ENCODE assay signal across 12 cellular contexts in the genomic region with DNA sequence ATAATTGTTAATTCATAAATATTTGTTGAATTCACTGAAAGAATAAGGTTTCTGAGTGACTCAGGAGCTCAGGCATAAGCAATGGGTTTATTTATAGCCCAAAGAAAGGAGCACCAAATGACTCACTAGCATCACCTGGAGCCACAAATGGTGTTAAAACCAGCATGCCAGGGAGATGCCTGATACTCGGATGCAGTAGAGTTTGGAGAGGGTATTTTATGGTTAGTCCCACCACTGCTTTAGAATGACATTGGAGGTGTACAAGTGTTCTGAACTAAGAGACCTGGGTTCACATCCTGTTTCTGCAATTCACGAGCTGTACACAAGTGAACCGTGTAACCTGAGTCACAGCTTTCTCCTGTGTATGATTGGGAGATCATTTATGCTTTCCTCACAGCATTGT. TPM values are rescaled to one million over a fixed set of nuclear protein-coding genes. Genes with fewer than 3 reads are reported as not detected.
DNase-seq lines count a peak whose midpoint lies in the region; ATAC-seq, FAIRE-seq and TF ChIP-seq lines count a peak whose summit lies in the region.
"Had no signal": no experiment of that assay in that cellular context is flagged by ENCODE, and none has a peak within 500 bp of the region (broad histone marks: within the 10 kb centered on the region; RNA-seq: fewer than 3 reads in every experiment).

No MANE protein-coding gene starts in this region.

- ATAC-seq in GM18907 (IDR thresholded peaks at IDR 0.05; ENCODE audit: unreplicated experiment), result peak; percentile 47
- ATAC-seq in HG02852 (IDR thresholded peaks at IDR 0.05; ENCODE audit: unreplicated experiment), result peak; percentile 63
- peak; percentile 75 for ATAC-seq in GM12878
- no peak for ATAC-seq in HG03196 (IDR thresholded peaks at IDR 0.05; ENCODE audit: unreplicated experiment)

- peak overlapping the region; percentile 34 for H2AFZ ChIP-seq in GM12878 (ENCODE audit: control insufficient read depth, low read depth, low read length)

- in situ Hi-C loops in GM12878 (cut with MboI), result loop anchor here (5.0 to 10.0 kb wide), 4 partner anchors 160 to 482 kb away; no protein-coding TSS in a partner anchor

- H3K27me3 ChIP-seq in GM12878 (replicated peaks in 1 of 2; ENCODE audit: control insufficient read depth in 2 of 2, insufficient read depth in 2 of 2, low read length in 1 of 2) (no peaks in the 10 kb centered on the region), left ventricle myocardium inferior (ENCODE audit: low read depth) (peaks cover 18% of the 10 kb centered on the region)

- CTCF ChIA-PET in GM12878 (lab: Yijun Ruan, JAX), result interaction anchor here (0.6 to 9.1 kb wide), 17 partner anchors 13 to 497 kb away, joined by 3 to 124 read pairs (median 4); no protein-coding TSS in a partner anchor

- H3K36me3 ChIP-seq in GM12878 (ENCODE audit: control insufficient read depth in 2 of 2, insufficient read depth in 2 of 2, low read length in 1 of 2) (no peaks in the 10 kb centered on the region), left ventricle myocardium inferior (no peaks in the 10 kb centered on the region)

- 0% methylated on average over 3 of the region's 3 CpGs for WGBS in GM12878 (ENCODE audit: insufficient coverage, insufficient replicate concordance, low lambda C conversion rate, missing lambda C conversion rate)

- TF ChIP-seq CTCF in GM12878 (IDR thresholded peaks at IDR 0.05 in 2 of 3, conservative IDR thresholded peaks at IDR 0.05 in 1 of 3; ENCODE audit: control insufficient read depth in 2 of 3, extremely low read depth in 1 of 3, insufficient read depth in 1 of 3, low read depth in 3 of 3, low read length in 3 of 3) (peak in 2 of 3 experiments; percentile 7 to 49; a peak in 3 of 6 replicates), left ventricle myocardium inferior (IDR thresholded peaks at IDR 0.05; ENCODE audit: borderline replicate concordance) (no peak)

- intact Hi-C loops in GM12878 (cut with micrococcal nuclease; ENCODE audit: unreplicated experiment) (loop anchor here (10.0 kb wide), 1 partner anchor 312 kb away; no protein-coding TSS in a partner anchor), left ventricle myocardium inferior (cut with micrococcal nuclease) (no loop called here)

- DNase-seq in GM12891 (ENCODE audit: insufficient read length, low spot score), result no peak
- DNase-seq in GM12878 (ENCODE audit: low read depth, low spot score), result peak; percentile 20
- DNase-seq in NCI-H1694 treated with DMSO at 0.1 percent for 48 hours (lab: John Stamatoyannopoulos, UW), result no peak
- no peak for DNase-seq in GF-D8 (lab: John Stamatoyannopoulos, UW)
- no peak for DNase-seq in left ventricle myocardium inferior
- DNase-seq: activated T-cell treated with anti-CD3 and anti-CD28 coated beads, Interleukin-2, amount 50 U/mL, for 4 hours; Caco-2; cerebellar nuclear complex; MV-4-11 had no signal

- peak; percentile 34 for TF ChIP-seq RAD21 in GM12878 (IDR thresholded peaks at IDR 0.05; ENCODE audit: insufficient read depth, low read depth, low read length)

- no peak overlapping the region; the same call in 1 of the 2 replicates for H3K4me2 ChIP-seq in GM12878 (ENCODE audit: control insufficient read depth, insufficient read depth)

- POLR2A ChIA-PET in GM12878 (lab: Charles Lee), result interaction anchor here (0.5 to 2.2 kb wide), 4 partner anchors 73 to 1463 kb away, joined by 3 to 6 read pairs (median 5); a partner anchor contains a TSS

- H3K4me3 ChIP-seq in GM12878, result no peak overlapping the region
- no peak overlapping the region for H3K4me3 ChIP-seq in left ventricle myocardium inferior

- RAD21 ChIA-PET in GM12878 (lab: Charles Lee; ENCODE audit: unreplicated experiment), result interaction anchor here (0.7 to 2.0 kb wide), 9 partner anchors 73 to 478 kb away, joined by 3 to 13 read pairs (median 4); a partner anchor contains a TSS

- peak; percentile 76 for FAIRE-seq in GM12891 (lab: Jason Lieb, UNC)
- FAIRE-seq in GM12878 (lab: Jason Lieb, UNC), result no peak

- SMC1A ChIA-PET in GM12878 (lab: Charles Lee; ENCODE audit: uncharacterized antibody, unreplicated experiment), result interaction anchor here (0.7 to 4.4 kb wide), 11 partner anchors 9 to 280 kb away, joined by 3 to 31 read pairs (median 4); a partner anchor contains a TSS

- TF ChIP-seq POLR2A in GM12891 (IDR thresholded peaks at IDR 0.05; ENCODE audit: low read depth, low read length) (no peak), GM12878 (IDR thresholded peaks at IDR 0.05; ENCODE audit: low read depth, low read length) (no peak)

- H4K20me1 ChIP-seq in GM12878 (ENCODE audit: control insufficient read depth, insufficient read depth), result no peaks in the 10 kb centered on the region

- no TSS peak for BruUV-seq in GM12878 (replicated peaks; lab: Mats Ljungman, UMichigan)

- no peaks in the 10 kb centered on the region for H3K79me2 ChIP-seq in GM12878 (ENCODE audit: control insufficient read depth, insufficient read depth, low read length)

- H3K9me3 ChIP-seq in GM12878 (replicated peaks; ENCODE audit: control insufficient read depth, insufficient read depth, low read length) (no peaks in the 10 kb centered on the region), left ventricle myocardium inferior (replicated peaks) (no peaks in the 10 kb centered on the region)
- H3K9me3 ChIP-seq: Caco-2 had no signal

- H3K9ac ChIP-seq in GM12878 (ENCODE audit: control insufficient read depth, insufficient read depth, low read length), result no peak overlapping the region

- H3K4me1 ChIP-seq in GM12878 (ENCODE audit: control insufficient read depth, insufficient read depth, low read length) (peaks cover 8% of the 10 kb centered on the region), left ventricle myocardium inferior (no peaks in the 10 kb centered on the region)

- H3K27ac ChIP-seq in GM12878 (ENCODE audit: control insufficient read depth, insufficient read depth), result no peak overlapping the region
- H3K27ac ChIP-seq in left ventricle myocardium inferior (replicated peaks), result no peak overlapping the region

- TF ChIP-seq EP300 in GM12878 (IDR thresholded peaks at IDR 0.05; ENCODE audit: borderline replicate concordance in 1 of 2, control insufficient read depth in 1 of 2, low read depth in 2 of 2, low read length in 2 of 2), result no peak

TF ChIP-seq in GM12891, 5 proteins besides CTCF, POLR2A, EP300 and RAD21:
- TF ChIP-seq POLR2AphosphoS5 (IDR thresholded peaks at IDR 0.05; ENCODE audit: low read depth, low read length) (no peak), TAF1 (IDR thresholded peaks at IDR 0.05; ENCODE audit: low read depth, low read length) (no peak), PAX5 (IDR thresholded peaks at IDR 0.05; ENCODE audit: insufficient read depth, low read length, severe bottlenecking) (no peak), POU2F2 (IDR thresholded peaks at IDR 0.05; ENCODE audit: low read depth, low read length) (no peak), SPI1 (IDR thresholded peaks at IDR 0.05; ENCODE audit: low read depth, low read length) (peak; percentile 45; the same call in 1 of the 2 replicates)

TF ChIP-seq in GM12878, 131 proteins besides CTCF, POLR2A, EP300 and RAD21 (continues in another document):
- TF ChIP-seq, protein P1, sequence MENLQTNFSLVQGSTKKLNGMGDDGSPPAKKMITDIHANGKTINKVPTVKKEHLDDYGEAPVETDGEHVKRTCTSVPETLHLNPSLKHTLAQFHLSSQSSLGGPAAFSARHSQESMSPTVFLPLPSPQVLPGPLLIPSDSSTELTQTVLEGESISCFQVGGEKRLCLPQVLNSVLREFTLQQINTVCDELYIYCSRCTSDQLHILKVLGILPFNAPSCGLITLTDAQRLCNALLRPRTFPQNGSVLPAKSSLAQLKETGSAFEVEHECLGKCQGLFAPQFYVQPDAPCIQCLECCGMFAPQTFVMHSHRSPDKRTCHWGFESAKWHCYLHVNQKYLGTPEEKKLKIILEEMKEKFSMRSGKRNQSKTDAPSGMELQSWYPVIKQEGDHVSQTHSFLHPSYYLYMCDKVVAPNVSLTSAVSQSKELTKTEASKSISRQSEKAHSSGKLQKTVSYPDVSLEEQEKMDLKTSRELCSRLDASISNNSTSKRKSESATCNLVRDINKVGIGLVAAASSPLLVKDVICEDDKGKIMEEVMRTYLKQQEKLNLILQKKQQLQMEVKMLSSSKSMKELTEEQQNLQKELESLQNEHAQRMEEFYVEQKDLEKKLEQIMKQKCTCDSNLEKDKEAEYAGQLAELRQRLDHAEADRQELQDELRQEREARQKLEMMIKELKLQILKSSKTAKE (IDR thresholded peaks at IDR 0.05; ENCODE audit: low read depth, poor library complexity, severe bottlenecking), result no peak
- TF ChIP-seq STAT3 (IDR thresholded peaks at IDR 0.05; ENCODE audit: low read depth, low read length) (no peak), RUNX3 (IDR thresholded peaks at IDR 0.05; ENCODE audit: low read length) (peak; percentile 72)

RNA-seq across cellular contexts. Expression of a gene that starts 25.2 kb away (rescaled TPM):
- polyA plus RNA-seq in GM12891 (2012; ENCODE audit: low read depth, missing spikeins), result 5.1 TPM
- total RNA-seq in GM12878 (2013; cell fraction: nucleolus; rRNA removed), result 10.8 and 11.5 TPM in 2 replicates
- 5.6 and 6.3 TPM in 2 replicates for total RNA-seq in GM12878 (2014; rRNA removed)
- total RNA-seq in GM12878 (2014; rRNA removed; fragmentation: Illumina TruSeq; extraction: Trizol), result 6.2 and 6.4 TPM in 2 replicates
- 3.4 and 3.6 TPM in 2 replicates for total RNA-seq in GM12878 (2021)
- 3.9 TPM for polyA plus RNA-seq in GM12878 (2011; ENCODE audit: low read depth)
- polyA plus RNA-seq in GM12878 (2011; rRNA removed), result 1.5 and 1.7 TPM in 2 replicates
- 0.65 and 0.81 TPM in 2 replicates for polyA plus RNA-seq in GM12878 (2011; cell fraction: cytosol; rRNA removed)
- 0.56 and 1.1 TPM in 2 replicates for polyA plus RNA-seq in GM12878 (2011; cell fraction: nucleus; rRNA removed)
- 5.1 and 6.7 TPM in 2 replicates for polyA plus RNA-seq in GM12878 (2012)
- polyA plus RNA-seq in GM12878 (2014; fragmentation: Illumina TruSeq; extraction: Trizol), result 6.3 and 8.2 TPM in 2 replicates
- polyA plus RNA-seq in GM12878 (2014; fragmentation: Nextera tagmentation; extraction: Ambion mirVana), result 1 to 10 TPM; 3.9 to 4.2 TPM
- polyA plus RNA-seq in GM12878 (2014; rRNA removed), result 4.3 and 7.5 TPM in 2 replicates
- 1 to 10 TPM; 3.1 to 4.5 TPM for polyA plus RNA-seq in GM12878 (2016; fragmentation: Nextera tagmentation; extraction: Ambion mirVana)
- 0.51 and 0.77 TPM in 2 replicates for polyA minus RNA-seq in GM12878 (2011; rRNA and poly(A)+ RNA removed)
- 0.42 TPM in 1 of 2 replicates, not detected in the other for polyA minus RNA-seq in GM12878 (2011; cell fraction: cytosol; rRNA and poly(A)+ RNA removed)
- 0.36 and 0.86 TPM in 2 replicates for polyA minus RNA-seq in GM12878 (2011; cell fraction: nucleus; rRNA and poly(A)+ RNA removed)
- 0.60 TPM for total RNA-seq in left ventricle myocardium inferior
